1 cellular context compared by ENCODE assay signal in the genomic region with DNA sequence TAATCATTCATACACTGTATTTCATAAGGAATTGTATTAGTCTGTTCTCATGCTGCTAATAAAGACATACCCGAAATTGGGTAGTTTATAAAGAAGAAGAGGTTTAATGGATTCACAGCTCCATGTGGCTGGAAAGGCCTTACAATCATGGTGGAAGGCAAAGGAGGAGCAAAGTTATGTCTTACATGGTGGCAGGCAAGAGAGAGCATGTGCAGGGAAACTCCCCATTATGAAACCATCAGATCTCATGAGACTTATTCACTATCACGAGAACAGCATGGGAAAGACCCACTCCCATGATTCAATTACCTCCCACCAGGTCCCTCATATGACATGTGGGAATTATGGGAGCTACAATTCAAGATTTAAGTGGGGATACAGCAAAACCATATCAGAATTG.
DNase-seq lines count a peak whose midpoint lies in the region; ATAC-seq, FAIRE-seq and TF ChIP-seq lines count a peak whose summit lies in the region.
"Not testable (repeated sequence)": the region's sequence is repeated elsewhere in the genome, so short reads cannot be mapped to it uniquely, and the experiment has no call there.

No MANE protein-coding gene starts in this region.

- TF ChIP-seq RAD21 in GM12878 (IDR thresholded peaks at IDR 0.05; ENCODE audit: insufficient read depth, low read depth, low read length), result not testable (repeated sequence)

- POLR2A ChIA-PET in GM12878 (lab: Charles Lee), result not testable (repeated sequence)

- not testable (repeated sequence) for H3K79me2 ChIP-seq in GM12878 (ENCODE audit: control insufficient read depth, insufficient read depth, low read length)

- not testable (repeated sequence) for FAIRE-seq in GM12878 (lab: Jason Lieb, UNC)

- peaks cover 19% of the 10 kb centered on the region; the same call in 2 of the 3 replicates for H3K9me3 ChIP-seq in GM12878 (replicated peaks; ENCODE audit: control insufficient read depth, insufficient read depth, low read length)

- not testable (repeated sequence) for TF ChIP-seq POLR2A in GM12878 (IDR thresholded peaks at IDR 0.05; ENCODE audit: low read depth, low read length)

- CTCF ChIA-PET in GM12878 (lab: Yijun Ruan, JAX), result interaction anchor here (0.9 to 1.3 kb wide), 2 partner anchors 16 to 52 kb away, joined by 4 to 7 read pairs; no protein-coding TSS in a partner anchor

- intact Hi-C loops in GM12878 (cut with micrococcal nuclease; ENCODE audit: unreplicated experiment), result not testable (repeated sequence)

- not testable (repeated sequence) for H3K27ac ChIP-seq in GM12878 (ENCODE audit: control insufficient read depth, insufficient read depth)

- not testable (repeated sequence) for H4K20me1 ChIP-seq in GM12878 (ENCODE audit: control insufficient read depth, insufficient read depth)

- SMC1A ChIA-PET in GM12878 (lab: Charles Lee; ENCODE audit: uncharacterized antibody, unreplicated experiment), result interaction anchor here (0.8 to 1.2 kb wide), 6 partner anchors 11 to 125 kb away, joined by 3 to 10 read pairs (median 3); no protein-coding TSS in a partner anchor

- TF ChIP-seq EP300 in GM12878 (IDR thresholded peaks at IDR 0.05; ENCODE audit: borderline replicate concordance in 1 of 2, control insufficient read depth in 1 of 2, low read depth in 2 of 2, low read length in 2 of 2), result not testable (repeated sequence)

- in situ Hi-C loops in GM12878 (cut with MboI), result not testable (repeated sequence)

- RAD21 ChIA-PET in GM12878 (lab: Charles Lee; ENCODE audit: unreplicated experiment), result not testable (repeated sequence)

- H2AFZ ChIP-seq in GM12878 (ENCODE audit: control insufficient read depth, low read depth, low read length), result not testable (repeated sequence)

- not testable (repeated sequence) for H3K27me3 ChIP-seq in GM12878 (replicated peaks in 1 of 2; ENCODE audit: control insufficient read depth in 2 of 2, insufficient read depth in 2 of 2, low read length in 1 of 2)

- H3K4me1 ChIP-seq in GM12878 (ENCODE audit: control insufficient read depth, insufficient read depth, low read length), result not testable (repeated sequence)

- not testable (repeated sequence) for DNase-seq in GM12878 (ENCODE audit: low read depth, low spot score)

- H3K4me2 ChIP-seq in GM12878 (ENCODE audit: control insufficient read depth, insufficient read depth), result not testable (repeated sequence)

- not testable (repeated sequence) for H3K9ac ChIP-seq in GM12878 (ENCODE audit: control insufficient read depth, insufficient read depth, low read length)

- 9% methylated on average over 2 of the region's 2 CpGs for WGBS in GM12878 (ENCODE audit: insufficient coverage, insufficient replicate concordance, low lambda C conversion rate, missing lambda C conversion rate)

- H3K4me3 ChIP-seq in GM12878, result not testable (repeated sequence)

- TF ChIP-seq CTCF in GM12878 (IDR thresholded peaks at IDR 0.05 in 2 of 3, conservative IDR thresholded peaks at IDR 0.05 in 1 of 3; ENCODE audit: control insufficient read depth in 2 of 3, extremely low read depth in 1 of 3, insufficient read depth in 1 of 3, low read depth in 3 of 3, low read length in 3 of 3), result not testable (repeated sequence)

- H3K36me3 ChIP-seq in GM12878 (ENCODE audit: control insufficient read depth in 2 of 2, insufficient read depth in 2 of 2, low read length in 1 of 2), result not testable (repeated sequence)

- ATAC-seq in GM12878, result not testable (repeated sequence)

- not testable (repeated sequence) for BruUV-seq in GM12878 (replicated peaks; lab: Mats Ljungman, UMichigan)

TF ChIP-seq in GM12878, 131 proteins besides CTCF, POLR2A, EP300 and RAD21:
- TF ChIP-seq CBX5 (IDR thresholded peaks at IDR 0.05; ENCODE audit: low read depth), result 0 out of 2 replicates have a peak, but pooled peaks have one; percentile 51
- TF ChIP-seq KLF5 (IDR thresholded peaks at IDR 0.05; ENCODE audit: partially characterized antibody), result peak; percentile 77
- peak in 1 of 2 experiments; percentile 30; a peak in 1 of 4 replicates for TF ChIP-seq BHLHE40 (IDR thresholded peaks at IDR 0.05; ENCODE audit: borderline replicate concordance in 1 of 2, low read depth in 2 of 2, low read length in 1 of 2)
